ENCODE assay signal across 1 cellular context in genomic region chr19:17996826-17997316, GRCh38.
A peak's percentile ranks its signal among the peaks of the same experiment; 100 is the strongest.
TF ChIP-seq lines count a peak whose summit lies in the region.

No MANE protein-coding gene starts in this region.

TF ChIP-seq in HepG2, 621 proteins besides CTCF, POLR2A, EP300 and RAD21 (continued from another document and continues in another):
- TF ChIP-seq ZNF318 (CRISPR knock-in tag; IDR thresholded peaks at IDR 0.05) (no peak), ZNF260 (CRISPR knock-in tag; IDR thresholded peaks at IDR 0.05; ENCODE audit: borderline replicate concordance, low read depth) (no peak), ZNF232 (CRISPR knock-in tag; IDR thresholded peaks at IDR 0.05; ENCODE audit: borderline replicate concordance) (no peak), GLMP (CRISPR knock-in tag; IDR thresholded peaks at IDR 0.05; ENCODE audit: borderline replicate concordance) (no peak), HOXD1 (CRISPR knock-in tag; IDR thresholded peaks at IDR 0.05) (no peak), MTA1 (CRISPR knock-in tag; IDR thresholded peaks at IDR 0.05; ENCODE audit: borderline replicate concordance) (peak; percentile 18; the same call in 1 of the 2 replicates), PREB (CRISPR knock-in tag; IDR thresholded peaks at IDR 0.05) (no peak), ELF1 (CRISPR knock-in tag; IDR thresholded peaks at IDR 0.05) (no peak), AKAP8 (CRISPR knock-in tag; IDR thresholded peaks at IDR 0.05) (no peak), ZNF589 (CRISPR knock-in tag; conservative IDR thresholded peaks at IDR 0.05) (no peak), NR2F2 (IDR thresholded peaks at IDR 0.05; ENCODE audit: borderline replicate concordance, low read depth) (peak; percentile 28; the same call in 1 of the 2 replicates), CCDC6 (CRISPR knock-in tag; IDR thresholded peaks at IDR 0.05) (peak; percentile 27; the same call in 1 of the 2 replicates), ZSCAN22 (CRISPR knock-in tag; IDR thresholded peaks at IDR 0.05) (no peak), SKIL (CRISPR knock-in tag; IDR thresholded peaks at IDR 0.05; ENCODE audit: borderline replicate concordance) (no peak), GABPB1 (CRISPR knock-in tag; IDR thresholded peaks at IDR 0.05) (peak; percentile 44; the same call in 1 of the 2 replicates), ZNF121 (CRISPR knock-in tag; IDR thresholded peaks at IDR 0.05) (0 out of 2 replicates have a peak, but pooled peaks have one; percentile 35), HNRNPLL (IDR thresholded peaks at IDR 0.05; ENCODE audit: low read depth, low read length, poor library complexity, severe bottlenecking) (no peak), MAZ (IDR thresholded peaks at IDR 0.05; ENCODE audit: borderline replicate concordance, low read depth, low read length) (no peak), MAZ (CRISPR knock-in tag; IDR thresholded peaks at IDR 0.05; ENCODE audit: low read depth) (no peak), SRF (IDR thresholded peaks at IDR 0.05; ENCODE audit: low read depth, low read length) (no peak), TBX3 (IDR thresholded peaks at IDR 0.05; ENCODE audit: borderline replicate concordance) (no peak), SATB2 (CRISPR knock-in tag; IDR thresholded peaks at IDR 0.05) (no peak), CCAR2 (optimal IDR thresholded peaks at IDR 0.05; ENCODE audit: low read depth, low read length) (no peak), SPEN (CRISPR knock-in tag; IDR thresholded peaks at IDR 0.05; ENCODE audit: low read depth) (0 out of 2 replicates have a peak, but pooled peaks have one; percentile 33), TIGD3 (CRISPR knock-in tag; IDR thresholded peaks at IDR 0.05; ENCODE audit: borderline replicate concordance) (no peak), ZNF503 (CRISPR knock-in tag; IDR thresholded peaks at IDR 0.05) (no peak), YEATS2 (CRISPR knock-in tag; IDR thresholded peaks at IDR 0.05; ENCODE audit: borderline replicate concordance) (no peak), MYPOP (CRISPR knock-in tag; IDR thresholded peaks at IDR 0.05) (no peak), HNF4G (IDR thresholded peaks at IDR 0.05; ENCODE audit: borderline replicate concordance, low read depth, low read length) (no peak), HNF4G (CRISPR knock-in tag; IDR thresholded peaks at IDR 0.05; ENCODE audit: borderline replicate concordance, low read depth) (0 out of 2 replicates have a peak, but pooled peaks have one; percentile 41), ATRX (CRISPR knock-in tag; IDR thresholded peaks at IDR 0.05; ENCODE audit: borderline replicate concordance) (no peak), STAT5B (CRISPR knock-in tag; IDR thresholded peaks at IDR 0.05) (no peak), SALL1 (CRISPR knock-in tag; IDR thresholded peaks at IDR 0.05) (peak; percentile 54; the same call in 1 of the 2 replicates), BCLAF1 (IDR thresholded peaks at IDR 0.05) (no peak), ZNF530 (CRISPR knock-in tag; IDR thresholded peaks at IDR 0.05; ENCODE audit: low read depth) (no peak), ELF3 (CRISPR knock-in tag; IDR thresholded peaks at IDR 0.05) (no peak), KLF11 (CRISPR knock-in tag; IDR thresholded peaks at IDR 0.05) (no peak), ZKSCAN1 (IDR thresholded peaks at IDR 0.05; ENCODE audit: low read length) (0 out of 2 replicates have a peak, but pooled peaks have one; percentile 42), MTA3 (CRISPR knock-in tag; IDR thresholded peaks at IDR 0.05) (no peak), KLF16 (CRISPR knock-in tag; IDR thresholded peaks at IDR 0.05) (no peak), TSC22D2 (CRISPR knock-in tag; IDR thresholded peaks at IDR 0.05; ENCODE audit: borderline replicate concordance) (no peak)
